ENCODE assay signal across 8 cellular contexts in the genomic region with DNA sequence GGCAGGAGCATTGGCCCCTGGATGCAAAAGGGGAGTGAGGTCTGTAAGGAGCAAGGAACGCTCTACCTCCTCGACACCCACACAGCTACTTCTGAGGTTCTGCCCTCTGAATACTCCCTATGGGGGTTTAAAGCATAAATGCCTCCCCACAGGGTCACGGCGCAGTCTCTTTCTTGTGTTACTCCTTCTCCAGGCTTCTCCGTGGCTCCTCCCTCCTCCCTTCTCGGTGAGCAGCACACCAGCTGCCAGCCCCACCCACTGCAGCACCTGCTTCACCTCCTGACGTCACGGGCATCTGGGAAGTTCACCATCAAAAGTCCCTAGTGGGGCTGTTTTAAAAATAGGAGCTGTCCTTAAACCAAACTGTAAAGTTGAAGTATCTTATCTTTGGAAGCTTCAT.
DNase-seq lines count a peak whose midpoint lies in the region; ATAC-seq lines count a peak whose summit lies in the region.

No MANE protein-coding gene starts in this region.

- H3K23ac ChIP-seq in mesendoderm (ENCODE audit: low read length): no peak overlapping the region

- no peak overlapping the region for H3K18ac ChIP-seq in mesendoderm (ENCODE audit: low read length)

- H3K27me3 ChIP-seq in mesendoderm (ENCODE audit: insufficient read depth, low read length, poor library complexity): no peaks in the 10 kb centered on the region

- H3K56ac ChIP-seq in mesendoderm (ENCODE audit: low read length): no peak overlapping the region

- H3K4me3 ChIP-seq in mesendoderm (ENCODE audit: low read length): no peak overlapping the region

- H3K36me3 ChIP-seq in mesendoderm (ENCODE audit: control insufficient read depth, insufficient read depth, low read length): no peaks in the 10 kb centered on the region

- no peak overlapping the region for H3K4ac ChIP-seq in mesendoderm (ENCODE audit: low read depth, low read length)

- H3K27ac ChIP-seq in mesendoderm (ENCODE audit: low read depth, low read length): no peak overlapping the region

- H2AK5ac ChIP-seq in mesendoderm (ENCODE audit: low read length): no peak overlapping the region

- H2BK5ac ChIP-seq in mesendoderm (ENCODE audit: low read length): no peak overlapping the region

- ATAC-seq in GM19455 (IDR thresholded peaks at IDR 0.05; ENCODE audit: unreplicated experiment) (no peak), HG03460 (IDR thresholded peaks at IDR 0.05; ENCODE audit: unreplicated experiment) (no peak)

- H3K9ac ChIP-seq in mesendoderm (ENCODE audit: low read length): no peak overlapping the region

- H3K4me1 ChIP-seq in mesendoderm (ENCODE audit: control insufficient read depth, low read depth, low read length): no peaks in the 10 kb centered on the region

- no peak overlapping the region for H3K4me2 ChIP-seq in mesendoderm (ENCODE audit: low read length)

- WGBS in mesendoderm (ENCODE audit: extremely low coverage, insufficient coverage, low lambda C conversion rate): no CpG with 5 or more reads among the region's 8 CpGs

- H4K8ac ChIP-seq in mesendoderm (ENCODE audit: low read depth, low read length): no peak overlapping the region

- no peak overlapping the region for H4K5ac ChIP-seq in mesendoderm (ENCODE audit: low read length)

- H2BK15ac ChIP-seq in mesendoderm (replicated peaks; ENCODE audit: low read depth): no peak overlapping the region

- H3K79me2 ChIP-seq in mesendoderm (ENCODE audit: control insufficient read depth, insufficient read depth, low read length): no peaks in the 10 kb centered on the region

- no peak overlapping the region for H2BK120ac ChIP-seq in mesendoderm (ENCODE audit: low read depth, low read length)

- DNase-seq in DMS153 (lab: John Stamatoyannopoulos, UW): peak; percentile 86
- peak; percentile 44 for DNase-seq in NCI-H128 (lab: John Stamatoyannopoulos, UW; ENCODE audit: unreplicated experiment)
- DNase-seq in activated CD4-positive, alpha-beta T cell treated with anti-CD3 and anti-CD28 coated beads, Interleukin-2, amount 50 U/mL, for 1 hour: peak; percentile 34
- DNase-seq in mesendoderm: peak; percentile 48
- no peak for DNase-seq in Ammon's horn (ENCODE audit: low spot score)
- DNase-seq in amygdala (lab: John Stamatoyannopoulos, UW): no peak

- H3K79me1 ChIP-seq in mesendoderm (ENCODE audit: low read length): no peaks in the 10 kb centered on the region

Comparison
In these comparisons a context has a peak if more than half of its experiments do, and no peak if none do; other contexts are left out.
1. DNase-seq: peak in DMS153 (single experiment), NCI-H128 (single experiment), activated CD4-positive, alpha-beta T cell treated with anti-CD3 and anti-CD28 coated beads, Interleukin-2, amount 50 U/mL, for 1 hour (single experiment) and mesendoderm (single experiment); none in Ammon's horn (single experiment) and amygdala (0 of 56).